Comparison of ENCODE assay signal across 17 cellular contexts in genomic region chr14:101006008-101006407, GRCh38.
DNase-seq lines count a peak whose midpoint lies in the region; ATAC-seq, FAIRE-seq and TF ChIP-seq lines count a peak whose summit lies in the region.
"Had no signal": no experiment of that assay in that cellular context is flagged by ENCODE, and none has a peak within 500 bp of the region (broad histone marks: within the 10 kb centered on the region; RNA-seq: fewer than 3 reads in every experiment).

No MANE protein-coding gene starts in this region.

- WGBS in GM12878 (ENCODE audit: insufficient coverage, insufficient replicate concordance, low lambda C conversion rate, missing lambda C conversion rate): 29% methylated on average over 9 of the region's 9 CpGs
- WGBS in trophoblast cell (ENCODE audit: extremely low coverage, insufficient coverage, insufficient read length): no CpG with 5 or more reads among the region's 9 CpGs

- TF ChIP-seq CTCF in GM13977 (IDR thresholded peaks at IDR 0.05; ENCODE audit: extremely low read depth, insufficient read depth, missing control alignments) (no peak), GM12878 (IDR thresholded peaks at IDR 0.05 in 2 of 3, conservative IDR thresholded peaks at IDR 0.05 in 1 of 3; ENCODE audit: control insufficient read depth in 2 of 3, extremely low read depth in 1 of 3, insufficient read depth in 1 of 3, low read depth in 3 of 3, low read length in 3 of 3) (no peak)

- DNase-seq in GM13977 (ENCODE audit: low spot score): peak; percentile 4
- peak; percentile 36 for DNase-seq in M059J (ENCODE audit: low read depth)
- DNase-seq in GM12878 (ENCODE audit: low read depth, low spot score): no peak
- peak; percentile 47 for DNase-seq in pons (ENCODE audit: low spot score)
- DNase-seq in GM12892 (ENCODE audit: insufficient read length): no peak
- no peak for DNase-seq in trophoblast cell
- DNase-seq in SW 1271 (lab: John Stamatoyannopoulos, UW): no peak
- DNase-seq: activated T-cell treated with anti-CD3 and anti-CD28 coated beads, Interleukin-2, amount 50 U/mL, for 1 hour; CD4-positive, alpha-beta T cell; cerebellar nuclear complex; foreskin fibroblast; mammary epithelial cell; NCI-H1930; NCI-H524; PC-3; stimulated activated naive CD8-positive, alpha-beta T cell treated with anti-CD3 and anti-CD28 coated beads, Interleukin-15, amount 100 ng/mL, for 72 hours had no signal

- TF ChIP-seq POLR2A in GM12878 (IDR thresholded peaks at IDR 0.05; ENCODE audit: low read depth, low read length) (no peak), GM12892 (IDR thresholded peaks at IDR 0.05; ENCODE audit: low read depth, low read length) (no peak)

- peak; percentile 17; the same call in 1 of the 3 replicates for ATAC-seq in GM12878
- ATAC-seq: PC-3; stimulated activated naive CD8-positive, alpha-beta T cell treated with anti-CD3 and anti-CD28 coated beads, Interleukin-15, amount 100 ng/mL, for 72 hours had no signal

- H2BK120ac ChIP-seq in trophoblast cell (ENCODE audit: insufficient read depth, low read length, poor library complexity): no peak overlapping the region

- H2BK5ac ChIP-seq in trophoblast cell (ENCODE audit: low read depth, low read length, poor library complexity): no peak overlapping the region

- no peak for TF ChIP-seq RAD21 in GM12878 (IDR thresholded peaks at IDR 0.05; ENCODE audit: insufficient read depth, low read depth, low read length)

- CTCF ChIA-PET in GM12878 (lab: Yijun Ruan, JAX): no interaction called here

- BruUV-seq in GM12878 (replicated peaks; lab: Mats Ljungman, UMichigan): no TSS peak

- no peak overlapping the region for H4K12ac ChIP-seq in trophoblast cell (ENCODE audit: low read depth, low read length)

- no peak overlapping the region for H4K91ac ChIP-seq in trophoblast cell (ENCODE audit: low read depth, low read length)

- no peak overlapping the region for H3K18ac ChIP-seq in trophoblast cell (ENCODE audit: low read length)

- RAD21 ChIA-PET in GM12878 (lab: Charles Lee; ENCODE audit: unreplicated experiment): no interaction called here

- no peak for TF ChIP-seq EP300 in GM12878 (IDR thresholded peaks at IDR 0.05; ENCODE audit: borderline replicate concordance in 1 of 2, control insufficient read depth in 1 of 2, low read depth in 2 of 2, low read length in 2 of 2)

- H3K23ac ChIP-seq in trophoblast cell (ENCODE audit: low read length): no peak overlapping the region

- H3K14ac ChIP-seq in trophoblast cell (ENCODE audit: low read length): no peak overlapping the region

- in situ Hi-C loops in GM13977 (cut with MboI; ENCODE audit: low pct_unique_long_range_greater_than_20kb, low sequenced_read_pairs, unreplicated experiment) (no loop called here), GM12878 (cut with MboI) (no loop called here)

- H3K9ac ChIP-seq in GM12878 (ENCODE audit: control insufficient read depth, insufficient read depth, low read length) (no peak overlapping the region), trophoblast cell (ENCODE audit: low read length) (no peak overlapping the region)

- no peaks in the 10 kb centered on the region; a peak in 1 of 4 replicates for H3K27me3 ChIP-seq in GM12878 (replicated peaks in 1 of 2; ENCODE audit: control insufficient read depth in 2 of 2, insufficient read depth in 2 of 2, low read length in 1 of 2)
- H3K27me3 ChIP-seq in trophoblast cell (ENCODE audit: insufficient read depth, low read length): no peaks in the 10 kb centered on the region

- no peak overlapping the region for H3K4me2 ChIP-seq in GM12878 (ENCODE audit: control insufficient read depth, insufficient read depth)
- H3K4me2 ChIP-seq in trophoblast cell (ENCODE audit: low read length): no peak overlapping the region

- no peaks in the 10 kb centered on the region for H3K36me3 ChIP-seq in GM12878 (ENCODE audit: control insufficient read depth in 2 of 2, insufficient read depth in 2 of 2, low read length in 1 of 2)
- no peaks in the 10 kb centered on the region for H3K36me3 ChIP-seq in trophoblast cell (ENCODE audit: control insufficient read depth in 1 of 2, insufficient read depth in 2 of 2, low read length in 2 of 2)

- FAIRE-seq in GM12878 (lab: Jason Lieb, UNC) (no peak), GM12892 (lab: Jason Lieb, UNC) (no peak)
- FAIRE-seq: GM12891 had no signal

- H3K4me1 ChIP-seq in GM12878 (ENCODE audit: control insufficient read depth, insufficient read depth, low read length) (0 out of 2 replicates have a peak, but pooled peaks cover 4% of the 10 kb centered on the region), trophoblast cell (ENCODE audit: control insufficient read depth in 1 of 2, insufficient read depth in 2 of 2, low read length in 2 of 2) (no peaks in the 10 kb centered on the region)

- no peaks in the 10 kb centered on the region for H3K79me1 ChIP-seq in trophoblast cell (ENCODE audit: low read length)

- no peaks in the 10 kb centered on the region for H3K79me2 ChIP-seq in GM12878 (ENCODE audit: control insufficient read depth, insufficient read depth, low read length)
- no peaks in the 10 kb centered on the region for H3K79me2 ChIP-seq in trophoblast cell (ENCODE audit: control insufficient read depth, insufficient read depth, low read length, poor library complexity)

- no peaks in the 10 kb centered on the region for H4K20me1 ChIP-seq in GM12878 (ENCODE audit: control insufficient read depth, insufficient read depth)

- H3K27ac ChIP-seq in GM12878 (ENCODE audit: control insufficient read depth, insufficient read depth): no peak overlapping the region
- no peak overlapping the region for H3K27ac ChIP-seq in trophoblast cell (ENCODE audit: low read depth, low read length)

- POLR2A ChIA-PET in GM12878 (lab: Charles Lee): no interaction called here

- no peak overlapping the region for H2AK5ac ChIP-seq in trophoblast cell (ENCODE audit: low read length)

- intact Hi-C loops in GM12878 (cut with micrococcal nuclease; ENCODE audit: unreplicated experiment): no loop called here

- H3K4me3 ChIP-seq in GM12878: no peak overlapping the region
- no peak overlapping the region for H3K4me3 ChIP-seq in trophoblast cell (ENCODE audit: low read depth, low read length)

- no peak overlapping the region for H4K8ac ChIP-seq in trophoblast cell (ENCODE audit: low read depth, low read length)

- no peaks in the 10 kb centered on the region; the same call in 2 of the 3 replicates for H3K9me3 ChIP-seq in GM12878 (replicated peaks; ENCODE audit: control insufficient read depth, insufficient read depth, low read length)
- peaks cover 1% of the 10 kb centered on the region for H3K9me3 ChIP-seq in trophoblast cell (ENCODE audit: insufficient read depth, low read depth, low read length)

- SMC1A ChIA-PET in GM12878 (lab: Charles Lee; ENCODE audit: uncharacterized antibody, unreplicated experiment): no interaction called here

- H3K4ac ChIP-seq in trophoblast cell (ENCODE audit: low read depth, low read length): no peak overlapping the region

- no peak overlapping the region for H2AFZ ChIP-seq in GM12878 (ENCODE audit: control insufficient read depth, low read depth, low read length)
- no peak overlapping the region for H2AFZ ChIP-seq in trophoblast cell (ENCODE audit: insufficient read depth, low read length, poor library complexity)

- H2BK12ac ChIP-seq in trophoblast cell (ENCODE audit: low read length): no peak overlapping the region

TF ChIP-seq in GM12878, 131 proteins besides CTCF, POLR2A, EP300 and RAD21 (continues in another document):
- TF ChIP-seq FOXK2 (IDR thresholded peaks at IDR 0.05) (no peak), SPI1 (IDR thresholded peaks at IDR 0.05; ENCODE audit: borderline replicate concordance, insufficient read depth, low read depth, low read length) (no peak), PKNOX1 (IDR thresholded peaks at IDR 0.05) (no peak), PBX3 (IDR thresholded peaks at IDR 0.05; ENCODE audit: insufficient replicate concordance, low read depth, low read length) (no peak), RFX5 (IDR thresholded peaks at IDR 0.05; ENCODE audit: low read depth, low read length) (no peak), RB1 (IDR thresholded peaks at IDR 0.05; ENCODE audit: borderline replicate concordance) (no peak), JUNB (IDR thresholded peaks at IDR 0.05) (no peak)

Comparison
In these comparisons a context has a peak if more than half of its experiments do, and no peak if none do; other contexts are left out.
1. DNase-seq: peak in GM13977 (single experiment), M059J (single experiment) and pons (single experiment); none in GM12878 (single experiment), GM12892 (single experiment), trophoblast cell (0 of 2) and SW 1271 (0 of 2).